Comparison of ENCODE assay signal across 8 cellular contexts in the genomic region with DNA sequence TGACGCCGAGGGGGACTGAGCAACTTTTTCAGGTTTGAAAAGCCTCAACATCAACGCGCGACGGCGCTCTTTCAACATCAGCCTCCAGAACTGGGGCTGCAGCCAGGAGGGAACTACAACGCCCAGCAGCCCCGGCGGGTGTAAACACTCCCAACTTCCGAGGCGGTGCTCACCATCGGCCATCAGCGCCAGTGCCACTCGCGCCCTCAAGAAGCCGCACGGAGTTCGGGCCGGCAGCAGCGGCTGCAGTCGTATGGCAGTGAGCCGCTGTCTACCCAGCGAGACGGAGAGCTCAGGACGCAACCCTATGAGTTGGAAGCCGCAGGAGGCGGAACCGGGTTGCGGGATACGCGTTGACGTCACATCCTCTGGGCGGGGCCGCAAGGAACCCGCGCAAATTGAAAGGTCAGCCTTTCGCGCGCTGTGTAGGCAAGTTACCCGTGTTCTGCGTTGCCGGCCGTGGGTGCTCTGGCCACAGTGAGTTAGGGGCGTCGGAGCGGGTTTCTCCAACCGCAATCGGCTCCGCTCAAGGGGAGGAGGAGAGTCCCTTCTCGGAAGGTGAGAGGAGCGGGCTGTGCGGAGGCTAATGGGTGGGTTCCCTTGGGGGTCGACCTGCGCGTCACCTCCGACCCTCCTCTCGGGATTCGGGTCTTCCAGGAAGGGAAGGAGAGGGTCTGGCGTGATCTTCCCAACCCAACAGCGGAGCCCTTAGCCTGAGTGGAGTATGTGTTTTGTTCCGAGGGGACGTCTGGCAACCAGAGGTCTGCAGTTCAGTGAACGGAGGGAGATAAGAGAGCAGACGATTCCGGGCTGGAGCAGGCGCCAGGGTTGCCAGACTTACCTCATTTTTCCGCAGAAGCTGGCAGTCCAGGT. TPM values are rescaled to one million over a fixed set of nuclear protein-coding genes. Genes with fewer than 3 reads are reported as not detected.
A peak's percentile ranks its signal among the peaks of the same experiment; 100 is the strongest.
DNase-seq lines count a peak whose midpoint lies in the region; ATAC-seq, FAIRE-seq and TF ChIP-seq lines count a peak whose summit lies in the region.

EXO1 (plus strand) TSS at position 409 of the 873 bp plus-strand sequence. CDS start 2,222 bp downstream, outside the sequence.

- H3K4me3 ChIP-seq in body of pancreas (peak within 1 kb of the TSS; percentile 26 to 88), iPS DF 6.9 (ENCODE audit: low read length) (peak within 1 kb of the TSS; percentile 95), skeletal muscle cell (ENCODE audit: low read depth, low read length) (peak within 1 kb of the TSS; percentile 96)

- H3K27ac ChIP-seq in body of pancreas (peak within 1 kb of the TSS; percentile 75 to 97 (median 86)), iPS DF 6.9 (ENCODE audit: low read length) (no peak within 1 kb of the TSS)

- FAIRE-seq in A204.1 (lab: Jason Lieb, UNC) (peak; percentile 72), TTC549 (lab: Jason Lieb, UNC) (peak; percentile 88)

- peak in 2 of 3 donors; percentile 27 to 49 for TF ChIP-seq POLR2A in body of pancreas (IDR thresholded peaks at IDR 0.05)

- peak in 3 of 7 experiments; percentile 12 to 30 (median 21) for TF ChIP-seq CTCF in body of pancreas (IDR thresholded peaks at IDR 0.05)

- H3K27me3 ChIP-seq in body of pancreas (no peaks in the 10 kb centered on the region), iPS DF 6.9 (ENCODE audit: control insufficient read depth, insufficient read depth, low read length) (no peaks in the 10 kb centered on the region)

- peak; percentile 96 for ATAC-seq in GM18519 (IDR thresholded peaks at IDR 0.05; ENCODE audit: low FRiP score, unreplicated experiment)
- ATAC-seq in HG03060 (IDR thresholded peaks at IDR 0.05; ENCODE audit: low read depth, unreplicated experiment), result peak; percentile 92
- ATAC-seq in body of pancreas, result peak; percentile 96

- intact Hi-C loops in body of pancreas (cut with DNase I), result no loop called here

- H3K36me3 ChIP-seq in body of pancreas (replicated peaks in 1 of 2; ENCODE audit: insufficient read depth in 1 of 2, low read depth in 2 of 2) (no peaks in the 10 kb centered on the region), iPS DF 6.9 (ENCODE audit: control insufficient read depth, insufficient read depth, low read length) (no peaks in the 10 kb centered on the region; the same call in 1 of the 2 replicates)

- H3K9me3 ChIP-seq in body of pancreas, result no peaks in the 10 kb centered on the region
- no peaks in the 10 kb centered on the region for H3K9me3 ChIP-seq in iPS DF 6.9 (ENCODE audit: control insufficient read depth, insufficient read depth, low read length)

- peaks cover 12% of the 10 kb centered on the region for H3K4me1 ChIP-seq in body of pancreas
- no peaks in the 10 kb centered on the region for H3K4me1 ChIP-seq in iPS DF 6.9 (ENCODE audit: control insufficient read depth, insufficient read depth, low read length)

- peak; percentile 92 for DNase-seq in NCI-H2107 treated with DMSO at 0.1 percent for 48 hours (lab: John Stamatoyannopoulos, UW; ENCODE audit: unreplicated experiment)
- peak; percentile 80 to 88 (median 86) for DNase-seq in body of pancreas
- DNase-seq in iPS DF 6.9 (ENCODE audit: low read depth, low spot score), result peak; percentile 88
- DNase-seq in skeletal muscle cell (ENCODE audit: low read depth), result peak; percentile 75

- WGBS in body of pancreas, 2 donors, result 0% methylated on average over 21 to 68 of the region's 68 CpGs
- WGBS in iPS DF 6.9 (ENCODE audit: insufficient coverage, insufficient read length), result no CpG with 5 or more reads among the region's 68 CpGs

RNA-seq across cellular contexts. Expression of gene EXO1, which starts in this region (rescaled TPM):
- total RNA-seq in body of pancreas, result not detected

Comparison
In these comparisons a context has a peak if more than half of its experiments do, and no peak if none do; other contexts are left out.
1. Peak in DNase-seq, ATAC-seq, H3K4me3 ChIP-seq and H3K27ac ChIP-seq in body of pancreas; RNA of the gene not detected or under 1 TPM.